13 cellular contexts compared by ENCODE assay signal in the genomic region with DNA sequence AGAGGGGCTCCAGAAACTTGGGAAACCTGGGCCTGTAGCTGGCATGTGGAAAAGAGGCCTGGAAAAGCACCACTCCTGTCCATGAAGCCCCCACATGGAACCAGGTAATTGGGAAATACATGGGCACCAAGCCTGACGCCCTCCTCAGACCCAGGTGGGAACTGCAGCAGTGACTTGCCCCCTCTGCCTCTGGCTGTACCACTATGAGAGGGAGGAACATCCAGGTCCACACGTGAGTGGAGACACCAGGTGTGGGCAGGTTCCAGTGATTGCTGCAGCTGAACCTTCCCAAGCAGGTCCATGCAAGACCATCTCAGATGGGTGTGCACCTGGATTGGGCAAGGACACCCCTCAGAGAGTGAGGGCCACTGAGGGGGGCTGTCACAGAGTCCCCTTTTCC. TPM values are rescaled to one million over a fixed set of nuclear protein-coding genes. Genes with fewer than 3 reads are reported as not detected.
DNase-seq lines count a peak whose midpoint lies in the region; ATAC-seq, FAIRE-seq and TF ChIP-seq lines count a peak whose summit lies in the region.
"Not testable (repeated sequence)": the region's sequence is repeated elsewhere in the genome, so short reads cannot be mapped to it uniquely, and the experiment has no call there.
"Had no signal": no experiment of that assay in that cellular context is flagged by ENCODE, and none has a peak within 500 bp of the region (broad histone marks: within the 10 kb centered on the region; RNA-seq: fewer than 3 reads in every experiment).

No MANE protein-coding gene starts in this region.

- H3K9ac ChIP-seq in DND-41 (ENCODE audit: low read depth, low read length); Loucy (ENCODE audit: low read depth, low read length, poor library complexity, severe bottlenecking); H1 (replicated peaks in 1 of 4; ENCODE audit: extremely low read depth in 1 of 4, low read depth in 3 of 4, low read length in 3 of 4); mesendoderm (ENCODE audit: low read length): not testable (repeated sequence)

- intact Hi-C loops in activated CD8-positive, alpha-beta T cell treated with anti-CD3 and anti-CD28 coated beads for 36 hours (cut with micrococcal nuclease): not testable (repeated sequence)

- H2BK20ac ChIP-seq in H1 (ENCODE audit: low read length): not testable (repeated sequence)

- not testable (repeated sequence) for H3K27ac Mint-ChIP-seq in activated CD8-positive, alpha-beta T cell treated with anti-CD3 and anti-CD28 coated beads for 36 hours

- peak; percentile 37 for TF ChIP-seq CTCF in DND-41 (IDR thresholded peaks at IDR 0.05; ENCODE audit: borderline replicate concordance, extremely low read depth, low read length, poor library complexity, severe bottlenecking)
- not testable (repeated sequence) for TF ChIP-seq CTCF in GM13976 (IDR thresholded peaks at IDR 0.05; ENCODE audit: borderline replicate concordance, control extremely low read depth, extremely low read depth, insufficient read depth, missing control alignments); HEK293 (tag by site-specific recombination; IDR thresholded peaks at IDR 0.05); activated CD8-positive, alpha-beta T cell treated with anti-CD3 and anti-CD28 coated beads for 36 hours (IDR thresholded peaks at IDR 0.05)
- peak; percentile 61 for TF ChIP-seq CTCF in Loucy (conservative IDR thresholded peaks at IDR 0.05; ENCODE audit: low read length)
- TF ChIP-seq CTCF in H1 (IDR thresholded peaks at IDR 0.05; ENCODE audit: control extremely low read depth in 1 of 3, insufficient read depth in 1 of 3, low read depth in 1 of 3, low read length in 3 of 3): peak in 2 of 3 experiments; percentile 35 to 49; a peak in 2 of 4 replicates

- CTCF ChIA-PET in HEK293 (lab: Yijun Ruan, JAX): interaction anchor here (0.9 kb wide), 1 partner anchor 10 kb away, joined by 3 read pairs; no protein-coding TSS in a partner anchor
- CTCF ChIA-PET in activated CD8-positive, alpha-beta T cell treated with anti-CD3 and anti-CD28 coated beads for 36 hours (lab: Charles Lee); H1 (lab: Charles Lee; ENCODE audit: partially characterized antibody): not testable (repeated sequence)

- H3K36me3 Mint-ChIP-seq in activated CD8-positive, alpha-beta T cell treated with anti-CD3 and anti-CD28 coated beads for 36 hours (ENCODE audit: low read depth): not testable (repeated sequence)

- H4K8ac ChIP-seq in H1 (ENCODE audit: extremely low read depth, insufficient read depth, low read length); mesendoderm (ENCODE audit: low read depth, low read length): not testable (repeated sequence)

- in situ Hi-C loops in GM13976 (cut with MboI; ENCODE audit: low sequenced_read_pairs, unreplicated experiment): not testable (repeated sequence)

- H2AK5ac ChIP-seq in H1 (ENCODE audit: low read depth, low read length); mesendoderm (ENCODE audit: low read length): not testable (repeated sequence)

- DNase-seq in DND-41: not testable (repeated sequence)
- peak; percentile 11 for DNase-seq in GM13976 (ENCODE audit: low spot score)
- DNase-seq in activated CD8-positive, alpha-beta T cell treated with anti-CD3 and anti-CD28 coated beads for 36 hours: peak; percentile 17
- DNase-seq in H1 (ENCODE audit: low read depth in 1 of 2, low spot score in 2 of 2): peak in 1 of 2 experiments; percentile 56
- DNase-seq in mesendoderm: peak; percentile 3

- not testable (repeated sequence) for H3K27ac ChIP-seq in DND-41 (ENCODE audit: low read length); HEK293 (ENCODE audit: extremely low read depth, low read depth, low read length); H1 (ENCODE audit: low read depth, low read length); mesendoderm (ENCODE audit: low read depth, low read length)

- not testable (repeated sequence) for H3K27me3 ChIP-seq in DND-41 (ENCODE audit: insufficient read depth, low read length, poor library complexity); Loucy (ENCODE audit: insufficient read depth, low read length, poor library complexity, severe bottlenecking); H1 (replicated peaks in 1 of 4; ENCODE audit: control insufficient read depth in 3 of 4, extremely low read depth in 1 of 4, insufficient read depth in 3 of 4, low read length in 3 of 4); mesendoderm (ENCODE audit: insufficient read depth, low read length, poor library complexity)

- H2AFZ ChIP-seq in DND-41 (ENCODE audit: low read depth, low read length); H1 (ENCODE audit: low read length): not testable (repeated sequence)
- peak overlapping the region; percentile 63; the same call in 1 of the 2 replicates for H2AFZ ChIP-seq in Loucy (ENCODE audit: low read length)

- H3K4me3 ChIP-seq in DND-41 (ENCODE audit: low read depth in 1 of 2, low read length in 2 of 2); HEK293 (ENCODE audit: low read depth, low read length); Loucy (ENCODE audit: low read length, poor library complexity, severe bottlenecking); H1 (ENCODE audit: extremely low read depth in 1 of 4, insufficient read depth in 2 of 4, low read depth in 3 of 4, low read length in 4 of 4); mesendoderm (ENCODE audit: low read length): not testable (repeated sequence)

- not testable (repeated sequence) for H3K18ac ChIP-seq in H1 (ENCODE audit: extremely low read depth, low read length); mesendoderm (ENCODE audit: low read length)

- H4K91ac ChIP-seq in H1 (replicated peaks; ENCODE audit: insufficient read length, low read length): not testable (repeated sequence)

- H3K23ac ChIP-seq in H1 (ENCODE audit: insufficient read length); mesendoderm (ENCODE audit: low read length): not testable (repeated sequence)

- H3K9me2 ChIP-seq in Loucy (replicated peaks; ENCODE audit: low read depth, low read length): not testable (repeated sequence)

- not testable (repeated sequence) for H3K4me1 Mint-ChIP-seq in activated CD8-positive, alpha-beta T cell treated with anti-CD3 and anti-CD28 coated beads for 36 hours (ENCODE audit: low read depth)

- not testable (repeated sequence) for TF ChIP-seq RAD21 in H1 (IDR thresholded peaks at IDR 0.05 in 1 of 2, conservative IDR thresholded peaks at IDR 0.05 in 1 of 2; ENCODE audit: low read depth in 2 of 2, low read length in 2 of 2)

- H2BK120ac ChIP-seq in H1 (replicated peaks; ENCODE audit: low read depth, low read length); mesendoderm (ENCODE audit: low read depth, low read length): not testable (repeated sequence)

- H3K79me1 ChIP-seq in H1 (ENCODE audit: low read depth, low read length); mesendoderm (ENCODE audit: low read length): not testable (repeated sequence)

- not testable (repeated sequence) for H2BK5ac ChIP-seq in H1 (ENCODE audit: low read depth, low read length); mesendoderm (ENCODE audit: low read length)

- not testable (repeated sequence) for H3K23me2 ChIP-seq in H1 (ENCODE audit: low read depth, low read length)

- not testable (repeated sequence) for H3K36me3 ChIP-seq in DND-41 (ENCODE audit: insufficient read depth, low read length); HEK293 (ENCODE audit: control insufficient read depth in 2 of 2, insufficient read depth in 1 of 2, low read length in 2 of 2); Loucy (ENCODE audit: insufficient read depth, low read length); H1 (ENCODE audit: control insufficient read depth in 2 of 4, insufficient read depth in 4 of 4, low read length in 3 of 4); mesendoderm (ENCODE audit: control insufficient read depth, insufficient read depth, low read length)

- H4K5ac ChIP-seq in H1 (ENCODE audit: insufficient read length, low read depth, low read length); mesendoderm (ENCODE audit: low read length): not testable (repeated sequence)

- POLR2A ChIA-PET in HEK293 (lab: Yijun Ruan, JAX); activated CD8-positive, alpha-beta T cell treated with anti-CD3 and anti-CD28 coated beads for 36 hours (lab: Charles Lee); H1 (lab: Charles Lee; ENCODE audit: partially characterized antibody): not testable (repeated sequence)

- ATAC-seq in DND-41 (ENCODE audit: insufficient read depth, low read depth): not testable (repeated sequence)
- peak; percentile 27 for ATAC-seq in activated CD8-positive, alpha-beta T cell treated with anti-CD3 and anti-CD28 coated beads for 36 hours

- not testable (repeated sequence) for H3K56ac ChIP-seq in H1 (replicated peaks; ENCODE audit: insufficient read length, low read depth, low read length); mesendoderm (ENCODE audit: low read length)

- H3K27me3 Mint-ChIP-seq in activated CD8-positive, alpha-beta T cell treated with anti-CD3 and anti-CD28 coated beads for 36 hours: not testable (repeated sequence)

- not testable (repeated sequence) for H3K9me3 ChIP-seq in DND-41 (ENCODE audit: insufficient read depth, low read length, severe bottlenecking); HEK293 (ENCODE audit: control insufficient read depth, insufficient read depth, low read depth, low read length); Loucy (ENCODE audit: insufficient read depth, low read depth, low read length); H1 (ENCODE audit: insufficient read depth in 2 of 2, low read depth in 1 of 2, low read length in 1 of 2)

- not testable (repeated sequence) for H3K79me2 ChIP-seq in DND-41 (ENCODE audit: insufficient read depth, low read length); Loucy (ENCODE audit: insufficient read depth, low read length); H1 (ENCODE audit: control insufficient read depth in 1 of 2, insufficient read depth in 2 of 2, low read length in 2 of 2); mesendoderm (ENCODE audit: control insufficient read depth, insufficient read depth, low read length)

- 50% methylated on average over 2 of the region's 2 CpGs; no CpG with 5 or more reads in 1 of the 2 experiments for WGBS in H1 (ENCODE audit: extremely low coverage in 1 of 2, insufficient coverage in 1 of 2, insufficient read length in 1 of 2, insufficient replicate concordance in 2 of 2, low coverage in 1 of 2, low lambda C conversion rate in 2 of 2, missing lambda C conversion rate in 1 of 2), 2 experiments
- no CpG with 5 or more reads among the region's 2 CpGs for WGBS in mesendoderm (ENCODE audit: extremely low coverage, insufficient coverage, low lambda C conversion rate)

- not testable (repeated sequence) for H3K4me3 Mint-ChIP-seq in activated CD8-positive, alpha-beta T cell treated with anti-CD3 and anti-CD28 coated beads for 36 hours

- H2BK12ac ChIP-seq in H1 (ENCODE audit: low read depth, low read length): not testable (repeated sequence)

- FAIRE-seq in H1 (lab: Jason Lieb, UNC): not testable (repeated sequence)

- not testable (repeated sequence) for H4K20me1 ChIP-seq in DND-41 (ENCODE audit: insufficient read depth, low read length); Loucy (ENCODE audit: insufficient read depth, low read length, poor library complexity, severe bottlenecking); H1 (replicated peaks in 1 of 2; ENCODE audit: control insufficient read depth in 1 of 2, insufficient read depth in 2 of 2, low read length in 2 of 2)

- not testable (repeated sequence) for H3K9me3 Mint-ChIP-seq in activated CD8-positive, alpha-beta T cell treated with anti-CD3 and anti-CD28 coated beads for 36 hours

- H3F3A ChIP-seq in Loucy (ENCODE audit: low read depth): not testable (repeated sequence)

- not testable (repeated sequence) for TF ChIP-seq POLR2A in H1 (IDR thresholded peaks at IDR 0.05; ENCODE audit: control extremely low read depth in 1 of 2, low read depth in 2 of 2, low read length in 2 of 2)

- H3K4me1 ChIP-seq in DND-41 (ENCODE audit: insufficient read depth, low read length); HEK293 (ENCODE audit: control insufficient read depth, insufficient read depth, low read length); Loucy (ENCODE audit: insufficient read depth, low read length, poor library complexity, severe bottlenecking); H1 (replicated peaks in 1 of 4; ENCODE audit: control insufficient read depth in 3 of 4, insufficient read depth in 4 of 4, low read length in 3 of 4); mesendoderm (ENCODE audit: control insufficient read depth, low read depth, low read length): not testable (repeated sequence)

- H3K14ac ChIP-seq in H1 (ENCODE audit: insufficient read length): not testable (repeated sequence)

- not testable (repeated sequence) for TF ChIP-seq EP300 in H1 (IDR thresholded peaks at IDR 0.05; ENCODE audit: borderline replicate concordance in 1 of 2, low read depth in 2 of 2, low read length in 2 of 2)

- H3K4me2 ChIP-seq in DND-41 (ENCODE audit: insufficient read depth, low read length); H1 (ENCODE audit: insufficient read depth in 1 of 2, low read depth in 2 of 2, low read length in 2 of 2); mesendoderm (ENCODE audit: low read length): not testable (repeated sequence)
- peak overlapping the region; percentile 28 for H3K4me2 ChIP-seq in Loucy (ENCODE audit: low read depth, low read length, poor library complexity, severe bottlenecking)

- not testable (repeated sequence) for H3K4ac ChIP-seq in H1 (replicated peaks; ENCODE audit: insufficient read length, low read depth, low read length); mesendoderm (ENCODE audit: low read depth, low read length)

- not testable (repeated sequence) for H2BK15ac ChIP-seq in H1 (ENCODE audit: low read length); mesendoderm (replicated peaks; ENCODE audit: low read depth)

RNA-seq across cellular contexts. Expression of a gene that starts 39.6 kb away (rescaled TPM):
- 10 to 100 TPM; 58.3 to 69.0 TPM for total RNA-seq in activated CD8-positive, alpha-beta T cell treated with anti-CD3 and anti-CD28 coated beads for 36 hours
- 31.8 and 35.5 TPM in 2 replicates for total RNA-seq in H1 (2021; fragmentation: NEBNext Ultra II Directional; extraction: Animal tissue kit (Norgen Biotek cat#: 25700))
- polyA plus RNA-seq in H1 (2011; rRNA removed): 5.0 and 6.2 TPM in 2 replicates
- 16.6 TPM for polyA plus RNA-seq in H1 (2011; cell fraction: cytosol; rRNA removed)
- 3.4 TPM for polyA plus RNA-seq in H1 (2011; cell fraction: nucleus; rRNA removed)
- polyA plus RNA-seq in H1 (2012, experiment 1 of 2): 21.6 to 34.2 TPM (median 24.6 TPM) in 4 replicates
- 5.6 TPM for polyA plus RNA-seq in H1 (2012, experiment 2 of 2)
- polyA plus RNA-seq in H1 (2013, experiment 1 of 2): 85.6 TPM
- polyA plus RNA-seq in H1 (2013, experiment 2 of 2): 80.9 TPM
- polyA minus RNA-seq in H1 (2011; rRNA and poly(A)+ RNA removed): 2.7 and 3.5 TPM in 2 replicates
- 4.7 TPM for polyA minus RNA-seq in H1 (2011; cell fraction: cytosol; rRNA and poly(A)+ RNA removed)
- 4.2 TPM for polyA minus RNA-seq in H1 (2011; cell fraction: nucleus; rRNA and poly(A)+ RNA removed)
- 95.0 TPM for polyA plus RNA-seq in mesendoderm (2013, experiment 1 of 2)
- polyA plus RNA-seq in mesendoderm (2013, experiment 2 of 2): 95.7 TPM

RNA-seq across cellular contexts. Expression of a gene that starts 46.8 kb away (rescaled TPM):
- total RNA-seq in activated CD8-positive, alpha-beta T cell treated with anti-CD3 and anti-CD28 coated beads for 36 hours: not detected
- total RNA-seq in H1 (2021; fragmentation: NEBNext Ultra II Directional; extraction: Animal tissue kit (Norgen Biotek cat#: 25700)): not detected in 2 replicates
- polyA plus RNA-seq in H1 (2011; rRNA removed): not detected in 2 replicates
- not detected for polyA plus RNA-seq in H1 (2011; cell fraction: cytosol; rRNA removed)
- polyA plus RNA-seq in H1 (2011; cell fraction: nucleus; rRNA removed): not detected
- polyA plus RNA-seq in H1 (2012, experiment 1 of 2): not detected in 4 replicates
- not detected for polyA plus RNA-seq in H1 (2012, experiment 2 of 2)
- polyA plus RNA-seq in H1 (2013, experiment 1 of 2): not detected
- polyA plus RNA-seq in H1 (2013, experiment 2 of 2): not detected
- not detected in 2 replicates for polyA minus RNA-seq in H1 (2011; rRNA and poly(A)+ RNA removed)
- polyA minus RNA-seq in H1 (2011; cell fraction: cytosol; rRNA and poly(A)+ RNA removed): not detected
- polyA minus RNA-seq in H1 (2011; cell fraction: nucleus; rRNA and poly(A)+ RNA removed): not detected
- not detected for polyA plus RNA-seq in mesendoderm (2013, experiment 1 of 2)
- not detected for polyA plus RNA-seq in mesendoderm (2013, experiment 2 of 2)
- total RNA-seq: CD4-positive, alpha-beta T cell; NCI-H460; OCI-LY7; Peyer's patch; T-helper 1 cell treated with Interleukin-12 subunit alpha and Interleukin-12 subunit beta and Interleukin-4 antibody, amounts not matched to agents 30 ng/mL and 1 ng/mL, for 36 hours had no signal
- polyA plus RNA-seq: AG04450 had no signal
